ENCODE assay signal across 14 cellular contexts in the genomic region with DNA sequence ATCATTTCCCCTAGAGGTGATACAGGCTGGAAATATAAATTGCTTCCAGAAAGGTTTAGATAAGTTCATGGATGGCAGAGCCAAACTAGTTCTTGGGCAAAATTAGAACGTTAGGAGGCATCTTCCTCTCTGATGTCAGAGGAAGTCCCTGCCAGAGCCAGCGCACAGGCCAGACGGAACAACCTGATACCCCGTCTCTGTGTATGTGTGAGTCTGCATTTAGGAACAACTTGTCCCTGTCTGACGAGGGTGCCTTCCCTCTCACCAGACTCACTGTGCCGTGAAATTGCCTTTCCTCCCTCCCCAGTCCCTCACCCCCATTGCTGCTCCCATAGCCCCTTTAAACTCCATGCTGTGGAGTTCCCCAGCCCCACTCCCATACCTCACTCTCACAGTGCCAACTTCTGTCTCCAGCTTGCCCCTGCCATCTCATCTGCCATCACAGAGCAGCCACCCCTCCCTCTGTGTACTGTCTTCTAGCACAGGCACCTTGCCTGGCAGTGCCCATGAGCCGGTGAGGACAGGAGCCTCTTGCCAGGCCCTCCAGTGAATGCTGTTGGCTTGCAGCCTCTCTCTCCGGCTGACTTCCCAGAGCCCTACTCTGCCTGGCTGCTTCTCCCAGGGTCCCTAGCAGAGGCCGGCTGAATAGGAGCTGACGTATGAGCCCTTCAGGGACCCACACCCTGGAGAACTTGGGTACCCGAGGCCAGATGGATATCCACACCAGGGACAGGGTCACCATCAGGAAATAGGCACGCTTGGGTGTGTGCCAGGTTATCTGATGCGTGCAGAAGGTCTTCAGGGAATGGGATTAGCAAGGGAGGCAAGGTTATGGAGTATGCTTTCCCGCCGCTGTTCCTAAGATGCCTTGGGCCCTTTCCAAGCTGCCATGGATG. TPM values are rescaled to one million over a fixed set of nuclear protein-coding genes. Genes with fewer than 3 reads are reported as not detected.
"Had no signal": no experiment of that assay in that cellular context is flagged by ENCODE, and none has a peak within 500 bp of the region (broad histone marks: within the 10 kb centered on the region; RNA-seq: fewer than 3 reads in every experiment).

No MANE protein-coding gene starts in this region.

- H3K4me3 Mint-ChIP-seq: activated CD4-positive, alpha-beta memory T cell treated with anti-CD3 and anti-CD28 coated beads for 36 hours; activated CD8-positive, alpha-beta memory T cell treated with anti-CD3 and anti-CD28 coated beads, Interleukin-2, amount 10 ng/mL, durations not matched to agents 7 days and 5 days; activated naive CD4-positive, alpha-beta T cell treated with anti-CD3 and anti-CD28 coated beads for 36 hours; effector memory CD8-positive, alpha-beta T cell; memory B cell; natural killer cell; stimulated activated naive B cell treated with anti-CD40 and anti-IgM and Interleukin-4, amounts not matched to agents 10 μg/mL and 1 μg/mL and 100 μg/mL, for 72 hours had no signal

- H3K36me3 ChIP-seq: right atrium auricular region, thyroid gland had no signal

- H3K27me3 ChIP-seq: right atrium auricular region, thyroid gland had no signal

- H3K27ac Mint-ChIP-seq: activated CD4-positive, alpha-beta memory T cell treated with anti-CD3 and anti-CD28 coated beads for 36 hours; activated CD8-positive, alpha-beta memory T cell treated with anti-CD3 and anti-CD28 coated beads, Interleukin-2, amount 10 ng/mL, durations not matched to agents 7 days and 5 days; activated naive CD4-positive, alpha-beta T cell treated with anti-CD3 and anti-CD28 coated beads for 36 hours; activated T-helper 2 cell treated with anti-CD3 and anti-CD28 coated beads, Interferon-gamma antibody, Interleukin-2, Interleukin-4, amounts not matched to agents 10 μg/mL and 5 μg/mL and 100 μg/mL, durations not matched to agents 14 hours and 24 hours and 36 hours; effector memory CD8-positive, alpha-beta T cell; memory B cell; natural killer cell; stimulated activated naive B cell treated with anti-CD40 and anti-IgM and Interleukin-4, amounts not matched to agents 10 μg/mL and 1 μg/mL and 100 μg/mL, for 72 hours had no signal

- H3K36me3 Mint-ChIP-seq: activated CD4-positive, alpha-beta memory T cell treated with anti-CD3 and anti-CD28 coated beads for 36 hours; activated CD8-positive, alpha-beta memory T cell treated with anti-CD3 and anti-CD28 coated beads, Interleukin-2, amount 10 ng/mL, durations not matched to agents 7 days and 5 days; memory B cell; natural killer cell had no signal

- H3K9me3 Mint-ChIP-seq: activated CD4-positive, alpha-beta memory T cell treated with anti-CD3 and anti-CD28 coated beads for 36 hours; activated naive CD4-positive, alpha-beta T cell treated with anti-CD3 and anti-CD28 coated beads for 36 hours; activated T-helper 2 cell treated with anti-CD3 and anti-CD28 coated beads, Interferon-gamma antibody, Interleukin-2, Interleukin-4, amounts not matched to agents 10 μg/mL and 5 μg/mL and 100 μg/mL, durations not matched to agents 14 hours and 24 hours and 36 hours; effector memory CD8-positive, alpha-beta T cell; natural killer cell; stimulated activated naive B cell treated with anti-CD40 and anti-IgM and Interleukin-4, amounts not matched to agents 10 μg/mL and 1 μg/mL and 100 μg/mL, for 72 hours had no signal

- FAIRE-seq: urothelium cell line had no signal

- H3K4me1 ChIP-seq: foreskin keratinocyte, right atrium auricular region, thyroid gland had no signal

- H3K4me3 ChIP-seq: right atrium auricular region, skin epidermis, thyroid gland had no signal

- H3K9me3 ChIP-seq: right atrium auricular region, thyroid gland had no signal

- H3K27ac ChIP-seq: foreskin keratinocyte, right atrium auricular region, skin epidermis, thyroid gland had no signal

- DNase-seq: glutamatergic neuron had no signal

- H3K4me1 Mint-ChIP-seq: activated CD8-positive, alpha-beta memory T cell treated with anti-CD3 and anti-CD28 coated beads, Interleukin-2, amount 10 ng/mL, durations not matched to agents 7 days and 5 days; memory B cell; natural killer cell had no signal

RNA-seq across cellular contexts. Expression of a gene that starts 26.7 kb away (rescaled TPM):
- total RNA-seq: activated CD4-positive, alpha-beta memory T cell treated with anti-CD3 and anti-CD28 coated beads for 36 hours; activated CD8-positive, alpha-beta memory T cell treated with anti-CD3 and anti-CD28 coated beads, Interleukin-2, amount 10 ng/mL, durations not matched to agents 7 days and 5 days; activated naive CD4-positive, alpha-beta T cell treated with anti-CD3 and anti-CD28 coated beads for 36 hours; activated T-helper 2 cell treated with anti-CD3 and anti-CD28 coated beads, Interferon-gamma antibody, Interleukin-2, Interleukin-4, amounts not matched to agents 10 μg/mL and 5 μg/mL and 100 μg/mL, durations not matched to agents 14 hours and 24 hours and 36 hours; natural killer cell; right atrium auricular region had no signal
